ENCODE assay signal across 17 cellular contexts in genomic region chr2:48430528-48430927, GRCh38. TPM values are rescaled to one million over a fixed set of nuclear protein-coding genes. Genes with fewer than 3 reads are reported as not detected.
A peak's percentile ranks its signal among the peaks of the same experiment; 100 is the strongest.
DNase-seq lines count a peak whose midpoint lies in the region; ATAC-seq and TF ChIP-seq lines count a peak whose summit lies in the region.
"Had no signal": no experiment of that assay in that cellular context is flagged by ENCODE, and none has a peak within 500 bp of the region (broad histone marks: within the 10 kb centered on the region; RNA-seq: fewer than 3 reads in every experiment).

No MANE protein-coding gene starts in this region.

- no peaks in the 10 kb centered on the region for H3K36me3 Mint-ChIP-seq in activated T-cell treated with anti-CD3 and anti-CD28 coated beads, Interleukin-2, amount 50 U/mL, for 72 hours (ENCODE audit: insufficient read depth in 2 of 2)
- H3K36me3 Mint-ChIP-seq in progenitor cell of endocrine pancreas (ENCODE audit: insufficient read depth) = no peaks in the 10 kb centered on the region
- H3K36me3 Mint-ChIP-seq: CD14-positive monocyte; CD4-positive, CD25-positive, alpha-beta regulatory T cell; CD8-positive, alpha-beta T cell had no signal

- no peak for TF ChIP-seq CTCF in progenitor cell of endocrine pancreas (IDR thresholded peaks at IDR 0.05; ENCODE audit: unreplicated experiment)

- no peaks in the 10 kb centered on the region for H3K4me1 Mint-ChIP-seq in activated T-cell treated with anti-CD3 and anti-CD28 coated beads, Interleukin-2, amount 50 U/mL, for 72 hours (ENCODE audit: low read depth)
- peaks cover 4% of the 10 kb centered on the region for H3K4me1 Mint-ChIP-seq in progenitor cell of endocrine pancreas (ENCODE audit: low read depth)

- peak overlapping the region; percentile 17 for H3K27ac Mint-ChIP-seq in activated T-cell treated with anti-CD3 and anti-CD28 coated beads, Interleukin-2, amount 50 U/mL, for 72 hours
- peak overlapping the region; percentile 46 for H3K27ac Mint-ChIP-seq in progenitor cell of endocrine pancreas
- H3K27ac Mint-ChIP-seq: CD4-positive, CD25-positive, alpha-beta regulatory T cell; CD8-positive, alpha-beta T cell had no signal

- no peak for ATAC-seq in activated T-cell treated with anti-CD3 and anti-CD28 coated beads, Interleukin-2, amount 50 U/mL, for 72 hours (replicated peaks in 1 of 2)
- ATAC-seq in HG03175 (IDR thresholded peaks at IDR 0.05; ENCODE audit: unreplicated experiment) (peak; percentile 57), HG03135 (IDR thresholded peaks at IDR 0.05; ENCODE audit: unreplicated experiment) (no peak), HG03045 (IDR thresholded peaks at IDR 0.05; ENCODE audit: unreplicated experiment) (no peak)
- ATAC-seq: CD8-positive, alpha-beta T cell had no signal

- no peaks in the 10 kb centered on the region for H3K27me3 Mint-ChIP-seq in activated T-cell treated with anti-CD3 and anti-CD28 coated beads, Interleukin-2, amount 50 U/mL, for 72 hours (ENCODE audit: low read depth)
- no peaks in the 10 kb centered on the region for H3K27me3 Mint-ChIP-seq in progenitor cell of endocrine pancreas

- no peak for DNase-seq in activated T-cell treated with anti-CD3 and anti-CD28 coated beads, Interleukin-2, amount 50 U/mL, for 72 hours
- DNase-seq in activated T-cell treated with anti-CD3 and anti-CD28 coated beads, Interleukin-2, amount 50 U/mL, for 48 hours = no peak
- no peak for DNase-seq in progenitor cell of endocrine pancreas (ENCODE audit: low spot score, unreplicated experiment)
- DNase-seq: 8988T; ACHN; BE2C; C1 segment of cervical spinal cord; Caco-2; Calu3; CD4-positive, CD25-positive, alpha-beta regulatory T cell; CD8-positive, alpha-beta T cell; DMS79 treated with DMSO at 0.1 percent for 48 hours; GF-D8 had no signal

- no peaks in the 10 kb centered on the region for H3K9me3 Mint-ChIP-seq in activated T-cell treated with anti-CD3 and anti-CD28 coated beads, Interleukin-2, amount 50 U/mL, for 72 hours
- H3K9me3 Mint-ChIP-seq in progenitor cell of endocrine pancreas (ENCODE audit: low read depth) = no peaks in the 10 kb centered on the region
- H3K9me3 Mint-ChIP-seq: CD14-positive monocyte; CD4-positive, CD25-positive, alpha-beta regulatory T cell; CD8-positive, alpha-beta T cell had no signal

- no peak overlapping the region for H3K4me3 Mint-ChIP-seq in activated T-cell treated with anti-CD3 and anti-CD28 coated beads, Interleukin-2, amount 50 U/mL, for 72 hours
- no peak overlapping the region for H3K4me3 Mint-ChIP-seq in progenitor cell of endocrine pancreas (ENCODE audit: low read depth)
- H3K4me3 Mint-ChIP-seq: CD8-positive, alpha-beta T cell had no signal

RNA-seq across cellular contexts. Expression of gene PPP1R21, which starts 10.0 kb away (rescaled TPM):
- 10 to 100 TPM; 23.3 to 27.2 TPM for total RNA-seq in activated T-cell treated with anti-CD3 and anti-CD28 coated beads, Interleukin-2, amount 50 U/mL, for 72 hours
- 35.1 and 39.2 TPM in 2 replicates for total RNA-seq in progenitor cell of endocrine pancreas
